14 cellular contexts compared by ENCODE assay signal in genomic region chrX:72201836-72202536, GRCh38. TPM values are rescaled to one million over a fixed set of nuclear protein-coding genes. Genes with fewer than 3 reads are reported as not detected.
DNase-seq lines count a peak whose midpoint lies in the region; ATAC-seq and TF ChIP-seq lines count a peak whose summit lies in the region.
"Had no signal": no experiment of that assay in that cellular context is flagged by ENCODE, and none has a peak within 500 bp of the region (broad histone marks: within the 10 kb centered on the region; RNA-seq: fewer than 3 reads in every experiment).

No MANE protein-coding gene starts in this region.

- ATAC-seq in HG02981 (IDR thresholded peaks at IDR 0.05; ENCODE audit: unreplicated experiment) (no peak), GM21619 (IDR thresholded peaks at IDR 0.05; ENCODE audit: unreplicated experiment) (no peak)
- ATAC-seq in activated T-helper 17 cell treated with anti-CD3 and anti-CD28 coated beads, Interleukin-2, amount 50 U/mL, for 72 hours (replicated peaks) = no peak
- ATAC-seq: left lobe of liver had no signal

- TF ChIP-seq CTCF in AG10803 (conservative IDR thresholded peaks at IDR 0.05; ENCODE audit: low read length) = no peak
- no peak for TF ChIP-seq CTCF in cardiac fibroblast (IDR thresholded peaks at IDR 0.05; ENCODE audit: low read depth, low read length)

- H3K27me3 Mint-ChIP-seq in activated T-helper 17 cell treated with anti-CD3 and anti-CD28 coated beads, Interleukin-2, amount 50 U/mL, for 72 hours = no peaks in the 10 kb centered on the region
- H3K27me3 Mint-ChIP-seq: activated CD4-positive, alpha-beta memory T cell treated with anti-CD3 and anti-CD28 coated beads for 36 hours; activated naive CD8-positive, alpha-beta T cell; CD4-positive, CD25-positive, alpha-beta regulatory T cell had no signal

- no peak overlapping the region for H3K4me3 ChIP-seq in AG10803 (ENCODE audit: low read length)
- H3K4me3 ChIP-seq in MG63 = no peak overlapping the region
- no peak overlapping the region for H3K4me3 ChIP-seq in cardiac fibroblast (replicated peaks in 1 of 2; ENCODE audit: low read depth in 2 of 2, low read length in 2 of 2)
- H3K4me3 ChIP-seq: tibial nerve had no signal

- H3K36me3 Mint-ChIP-seq in activated T-helper 17 cell treated with anti-CD3 and anti-CD28 coated beads, Interleukin-2, amount 50 U/mL, for 72 hours (ENCODE audit: low read depth) = peaks cover 45% of the 10 kb centered on the region

- DNase-seq in AG10803 (ENCODE audit: low read depth) = peak; percentile 76
- peak; percentile 28 for DNase-seq in MG63
- DNase-seq in cardiac fibroblast (ENCODE audit: low read depth in 2 of 2) = peak; percentile 73 to 91
- peak; percentile 81 to 86 for DNase-seq in lung microvascular endothelial cell (ENCODE audit: low read depth in 2 of 2)
- no peak for DNase-seq in HuH-7.5 (ENCODE audit: low spot score)
- DNase-seq: activated CD4-positive, alpha-beta memory T cell treated with anti-CD3 and anti-CD28 coated beads for 36 hours; CD4-positive, CD25-positive, alpha-beta regulatory T cell; NCI-H2227 treated with DMSO at 0.1 percent for 48 hours had no signal

- peaks cover 15% of the 10 kb centered on the region for H3K36me3 ChIP-seq in MG63

- H3K9me3 Mint-ChIP-seq in activated T-helper 17 cell treated with anti-CD3 and anti-CD28 coated beads, Interleukin-2, amount 50 U/mL, for 72 hours = no peaks in the 10 kb centered on the region
- H3K9me3 Mint-ChIP-seq: activated CD4-positive, alpha-beta memory T cell treated with anti-CD3 and anti-CD28 coated beads for 36 hours; CD4-positive, CD25-positive, alpha-beta regulatory T cell had no signal

- no peak overlapping the region for H3K27ac Mint-ChIP-seq in activated T-helper 17 cell treated with anti-CD3 and anti-CD28 coated beads, Interleukin-2, amount 50 U/mL, for 72 hours
- H3K27ac Mint-ChIP-seq: activated CD4-positive, alpha-beta memory T cell treated with anti-CD3 and anti-CD28 coated beads for 36 hours; activated naive CD8-positive, alpha-beta T cell had no signal

- no peaks in the 10 kb centered on the region for H3K4me1 Mint-ChIP-seq in activated T-helper 17 cell treated with anti-CD3 and anti-CD28 coated beads, Interleukin-2, amount 50 U/mL, for 72 hours

- no peaks in the 10 kb centered on the region for H3K9me3 ChIP-seq in MG63
- H3K9me3 ChIP-seq: tibial nerve had no signal

- no peaks in the 10 kb centered on the region for H3K27me3 ChIP-seq in MG63

- H3K4me3 Mint-ChIP-seq in activated T-helper 17 cell treated with anti-CD3 and anti-CD28 coated beads, Interleukin-2, amount 50 U/mL, for 72 hours = no peak overlapping the region
- H3K4me3 Mint-ChIP-seq: activated CD4-positive, alpha-beta memory T cell treated with anti-CD3 and anti-CD28 coated beads for 36 hours; activated naive CD8-positive, alpha-beta T cell; CD4-positive, CD25-positive, alpha-beta regulatory T cell had no signal

RNA-seq across cellular contexts. Expression of gene PIN4, which starts 20.4 kb away (rescaled TPM):
- total RNA-seq in MG63 (2014; rRNA removed; shearing (Covaris generic); ENCODE audit: low replicate concordance) = 1.3 and 2.3 TPM in 2 replicates
- total RNA-seq in lung microvascular endothelial cell = 10.7 and 13.7 TPM in 2 replicates
- total RNA-seq in activated T-helper 17 cell treated with anti-CD3 and anti-CD28 coated beads, Interleukin-2, amount 50 U/mL, for 72 hours = 1 to 10 TPM; 4.4 to 4.5 TPM

RNA-seq across cellular contexts. Expression of gene ERCC6L, which starts 36.8 kb away (rescaled TPM):
- total RNA-seq in MG63 (2014; rRNA removed; shearing (Covaris generic); ENCODE audit: low replicate concordance) = 4.3 and 6.2 TPM in 2 replicates
- total RNA-seq in lung microvascular endothelial cell = 0.60 and 2.2 TPM in 2 replicates
- total RNA-seq in activated T-helper 17 cell treated with anti-CD3 and anti-CD28 coated beads, Interleukin-2, amount 50 U/mL, for 72 hours = 10 to 100 TPM; 13.2 to 16.1 TPM
